In genomic region chr10:132900211-132900756, GRCh38 we compare ENCODE assay signal across 23 cellular contexts. TPM values are rescaled to one million over a fixed set of nuclear protein-coding genes. Genes with fewer than 3 reads are reported as not detected.
A peak's percentile ranks its signal among the peaks of the same experiment; 100 is the strongest.
DNase-seq lines count a peak whose midpoint lies in the region; ATAC-seq and TF ChIP-seq lines count a peak whose summit lies in the region.
"Had no signal": no experiment of that assay in that cellular context is flagged by ENCODE, and none has a peak within 500 bp of the region (broad histone marks: within the 10 kb centered on the region; RNA-seq: fewer than 3 reads in every experiment).

No MANE protein-coding gene starts in this region.

- H3K4me1 Mint-ChIP-seq in activated naive CD8-positive, alpha-beta T cell treated with anti-CD3 and anti-CD28 coated beads, Interleukin-2, amount 10 ng/mL, durations not matched to agents 7 days and 5 days = peaks cover 9% of the 10 kb centered on the region
- H3K4me1 Mint-ChIP-seq in activated naive CD8-positive, alpha-beta T cell treated with anti-CD3 and anti-CD28 coated beads for 36 hours = peaks cover 12% of the 10 kb centered on the region

- H3K27me3 ChIP-seq in RWPE2 (ENCODE audit: insufficient read depth, poor library complexity, severe bottlenecking) (no peaks in the 10 kb centered on the region), right cardiac atrium (ENCODE audit: control insufficient read depth, insufficient read depth) (no peaks in the 10 kb centered on the region), sigmoid colon (no peaks in the 10 kb centered on the region), smooth muscle cell (ENCODE audit: low read depth) (peaks cover 3% of the 10 kb centered on the region)

- H3K36me3 ChIP-seq in RWPE2 (ENCODE audit: low read depth) (no peaks in the 10 kb centered on the region), sigmoid colon (no peaks in the 10 kb centered on the region), smooth muscle cell (ENCODE audit: low read depth) (no peaks in the 10 kb centered on the region)

- WGBS in right cardiac atrium = 89% methylated on average over 14 of the region's 14 CpGs
- WGBS in sigmoid colon, 2 donors = 88 to 91% methylated on average over 14 of the region's 14 CpGs
- 96% methylated on average over 14 of the region's 14 CpGs for WGBS in smooth muscle cell (ENCODE audit: low lambda C conversion rate)

- H3K4me2 ChIP-seq in smooth muscle cell = no peak overlapping the region
- H3K4me2 ChIP-seq: KMS-11, PC-9 had no signal

- no peak overlapping the region for H3K27ac ChIP-seq in RWPE2 (ENCODE audit: poor library complexity, severe bottlenecking)
- no peak overlapping the region for H3K27ac ChIP-seq in right cardiac atrium (ENCODE audit: low read length)
- no peak overlapping the region for H3K27ac ChIP-seq in sigmoid colon
- no peak overlapping the region for H3K27ac ChIP-seq in smooth muscle cell (ENCODE audit: low read depth)
- H3K27ac ChIP-seq: KMS-11, PC-9 had no signal

- H3K79me2 ChIP-seq in smooth muscle cell (ENCODE audit: low read depth) = no peaks in the 10 kb centered on the region

- peaks cover 8% of the 10 kb centered on the region for H3K27me3 Mint-ChIP-seq in activated naive CD8-positive, alpha-beta T cell treated with anti-CD3 and anti-CD28 coated beads, Interleukin-2, amount 10 ng/mL, durations not matched to agents 7 days and 5 days
- peaks cover 13% of the 10 kb centered on the region for H3K27me3 Mint-ChIP-seq in activated naive CD8-positive, alpha-beta T cell treated with anti-CD3 and anti-CD28 coated beads for 36 hours

- POLR2A ChIA-PET in activated naive CD8-positive, alpha-beta T cell treated with anti-CD3 and anti-CD28 coated beads, Interleukin-2, amount 10 ng/mL, durations not matched to agents 7 days and 5 days (lab: Charles Lee) = no interaction called here

- TF ChIP-seq CTCF in RWPE2 (IDR thresholded peaks at IDR 0.05; ENCODE audit: poor library complexity, severe bottlenecking) = no peak
- no peak for TF ChIP-seq CTCF in sigmoid colon (IDR thresholded peaks at IDR 0.05)
- TF ChIP-seq CTCF in smooth muscle cell (IDR thresholded peaks at IDR 0.05; ENCODE audit: borderline replicate concordance, insufficient read depth, poor library complexity, severe bottlenecking) = no peak

- DNase-seq in activated naive CD8-positive, alpha-beta T cell treated with anti-CD3 and anti-CD28 coated beads, Interleukin-2, amount 10 ng/mL, durations not matched to agents 7 days and 5 days = peak; percentile 7
- no peak for DNase-seq in activated naive CD8-positive, alpha-beta T cell treated with anti-CD3 and anti-CD28 coated beads for 36 hours
- DNase-seq in RWPE2 (ENCODE audit: low spot score) = peak; percentile 19
- peak in 2 of 3 donors; percentile 4 to 13 for DNase-seq in right cardiac atrium
- DNase-seq in sigmoid colon = peak; percentile 60
- no peak for DNase-seq in smooth muscle cell (lab: John Stamatoyannopoulos, UW; ENCODE audit: unreplicated experiment)
- DNase-seq in SW480 (ENCODE audit: low spot score) = no peak
- DNase-seq: AML-193, C1 segment of cervical spinal cord, Calu3, DMS153, GOT3, IMR-90, NCI-H1105, NCI-H146, NCI-H2029, NCI-H2227 treated with DMSO at 0.1 percent for 48 hours, NCI-H510A, PC-9, RPMI8226 had no signal

- no peak for ATAC-seq in activated naive CD8-positive, alpha-beta T cell treated with anti-CD3 and anti-CD28 coated beads, Interleukin-2, amount 10 ng/mL, durations not matched to agents 7 days and 5 days (ENCODE audit: low read depth)
- no peak for ATAC-seq in RWPE2 (ENCODE audit: low read depth)
- ATAC-seq in right cardiac atrium = peak in 1 of 2 donors; percentile 19
- ATAC-seq in GM18907 (IDR thresholded peaks at IDR 0.05; ENCODE audit: unreplicated experiment) = no peak

- H3K4me1 ChIP-seq in RWPE2 (ENCODE audit: insufficient read depth, poor library complexity, severe bottlenecking) = no peaks in the 10 kb centered on the region
- H3K4me1 ChIP-seq in right cardiac atrium (ENCODE audit: control insufficient read depth, insufficient read depth, low read length) = no peaks in the 10 kb centered on the region
- H3K4me1 ChIP-seq in sigmoid colon = no peaks in the 10 kb centered on the region
- H3K4me1 ChIP-seq in smooth muscle cell (ENCODE audit: low read depth) = no peaks in the 10 kb centered on the region

- H3K9me3 ChIP-seq in RWPE2 (ENCODE audit: severe bottlenecking) (no peaks in the 10 kb centered on the region), right cardiac atrium (ENCODE audit: control insufficient read depth, low read length) (no peaks in the 10 kb centered on the region), sigmoid colon (peaks cover 0 to 6% (median 1%) of the 10 kb centered on the region in 4 donors), smooth muscle cell (replicated peaks; ENCODE audit: low read depth) (no peaks in the 10 kb centered on the region)

- no peaks in the 10 kb centered on the region for H3F3A ChIP-seq in smooth muscle cell (ENCODE audit: low read depth)

- no peaks in the 10 kb centered on the region for H4K20me1 ChIP-seq in smooth muscle cell (ENCODE audit: low read depth)

- H3K4me3 ChIP-seq in RWPE2 (ENCODE audit: severe bottlenecking) = no peak overlapping the region
- no peak overlapping the region for H3K4me3 ChIP-seq in right cardiac atrium (ENCODE audit: low read length)
- H3K4me3 ChIP-seq in sigmoid colon = no peak overlapping the region
- H3K4me3 ChIP-seq in smooth muscle cell = no peak overlapping the region
- H3K4me3 ChIP-seq: PC-9 had no signal

- no peak for TF ChIP-seq EP300 in sigmoid colon (IDR thresholded peaks at IDR 0.05)

- intact Hi-C loops in right cardiac atrium (cut with DNase I) (no loop called here), sigmoid colon (cut with DNase I) (no loop called here)

- TF ChIP-seq POLR2A in sigmoid colon (IDR thresholded peaks at IDR 0.05) = no peak

- no peak overlapping the region for H3K9ac ChIP-seq in smooth muscle cell (ENCODE audit: low read depth)
- H3K9ac ChIP-seq: KMS-11 had no signal

- no peaks in the 10 kb centered on the region for H3K36me3 Mint-ChIP-seq in activated naive CD8-positive, alpha-beta T cell treated with anti-CD3 and anti-CD28 coated beads, Interleukin-2, amount 10 ng/mL, durations not matched to agents 7 days and 5 days
- H3K36me3 Mint-ChIP-seq in activated naive CD8-positive, alpha-beta T cell treated with anti-CD3 and anti-CD28 coated beads for 36 hours = no peaks in the 10 kb centered on the region
- H3K36me3 Mint-ChIP-seq: CD8-positive, alpha-beta memory T cell had no signal

- H3K27ac Mint-ChIP-seq in activated naive CD8-positive, alpha-beta T cell treated with anti-CD3 and anti-CD28 coated beads, Interleukin-2, amount 10 ng/mL, durations not matched to agents 7 days and 5 days = no peak overlapping the region
- no peak overlapping the region for H3K27ac Mint-ChIP-seq in activated naive CD8-positive, alpha-beta T cell treated with anti-CD3 and anti-CD28 coated beads for 36 hours
- H3K27ac Mint-ChIP-seq: CD8-positive, alpha-beta memory T cell had no signal

- H2AFZ ChIP-seq in smooth muscle cell (ENCODE audit: low read depth) = no peak overlapping the region
- H2AFZ ChIP-seq: PC-9 had no signal

- no peaks in the 10 kb centered on the region for H3K9me3 Mint-ChIP-seq in activated naive CD8-positive, alpha-beta T cell treated with anti-CD3 and anti-CD28 coated beads, Interleukin-2, amount 10 ng/mL, durations not matched to agents 7 days and 5 days
- H3K9me3 Mint-ChIP-seq in activated naive CD8-positive, alpha-beta T cell treated with anti-CD3 and anti-CD28 coated beads for 36 hours = peaks cover 6% of the 10 kb centered on the region

- H3K4me3 Mint-ChIP-seq in activated naive CD8-positive, alpha-beta T cell treated with anti-CD3 and anti-CD28 coated beads, Interleukin-2, amount 10 ng/mL, durations not matched to agents 7 days and 5 days = no peak overlapping the region
- no peak overlapping the region for H3K4me3 Mint-ChIP-seq in activated naive CD8-positive, alpha-beta T cell treated with anti-CD3 and anti-CD28 coated beads for 36 hours
- H3K4me3 Mint-ChIP-seq: CD8-positive, alpha-beta memory T cell had no signal

RNA-seq across cellular contexts. Expression of gene CFAP46, which starts 42.1 kb away (rescaled TPM):
- not detected for total RNA-seq in activated naive CD8-positive, alpha-beta T cell treated with anti-CD3 and anti-CD28 coated beads, Interleukin-2, amount 10 ng/mL, durations not matched to agents 7 days and 5 days
- 1 to 10 TPM; 1.1 to 1.5 TPM for total RNA-seq in activated naive CD8-positive, alpha-beta T cell treated with anti-CD3 and anti-CD28 coated beads for 36 hours
- total RNA-seq in right cardiac atrium (1 to 10 TPM; 1.5 to 1.8 (median 1.7) TPM), sigmoid colon (1 to 10 TPM in 1 of 4 donors, under 1 TPM in 2, not detected in 1; 0.36 to 1.7 (median 0.41) TPM), smooth muscle cell (1.1 and 4.1 TPM in 2 replicates)
- polyA plus RNA-seq in right cardiac atrium (1.00 TPM), sigmoid colon (under 1 TPM in 1 of 3 donors, not detected in 2; 0.10 TPM), smooth muscle cell (2.0 and 3.1 TPM in 2 replicates)
- total RNA-seq: Calu3, PC-9 had no signal
- polyA plus RNA-seq: CD8-positive, alpha-beta memory T cell had no signal

Comparison
In these comparisons a context has a peak if more than half of its experiments do, and no peak if none do; other contexts are left out.
1. DNase-seq: peak in activated naive CD8-positive, alpha-beta T cell treated with anti-CD3 and anti-CD28 coated beads, Interleukin-2, amount 10 ng/mL, durations not matched to agents 7 days and 5 days (single experiment), RWPE2 (single experiment), right cardiac atrium (2 of 3) and sigmoid colon (single experiment); none in activated naive CD8-positive, alpha-beta T cell treated with anti-CD3 and anti-CD28 coated beads for 36 hours (single experiment), smooth muscle cell (single experiment) and SW480 (single experiment).